16 cellular contexts compared by ENCODE assay signal in the genomic region with DNA sequence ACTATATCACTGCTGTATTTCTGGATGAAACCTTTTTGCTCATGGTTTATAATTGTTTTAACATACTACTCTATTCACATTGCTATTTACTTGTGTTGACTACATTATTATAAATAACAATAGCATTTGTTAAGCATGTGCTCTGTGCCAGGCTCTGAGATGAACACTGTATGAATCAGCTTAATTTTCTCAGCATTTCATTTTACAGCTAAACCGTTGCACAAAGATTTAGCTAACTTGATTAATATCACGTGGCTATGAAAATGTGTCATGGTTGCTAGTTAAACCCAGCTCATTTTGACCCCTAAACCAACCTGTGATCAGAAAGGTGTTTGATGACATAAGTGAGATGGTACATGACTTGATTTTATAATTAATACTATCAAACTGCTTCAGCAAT.
DNase-seq lines count a peak whose midpoint lies in the region; ATAC-seq and TF ChIP-seq lines count a peak whose summit lies in the region.
"Had no signal": no experiment of that assay in that cellular context is flagged by ENCODE, and none has a peak within 500 bp of the region (broad histone marks: within the 10 kb centered on the region; RNA-seq: fewer than 3 reads in every experiment).

No MANE protein-coding gene starts in this region.

- H3K9me3 ChIP-seq in adrenal gland (replicated peaks in 1 of 3) (no peaks in the 10 kb centered on the region), subcutaneous abdominal adipose tissue (ENCODE audit: control insufficient read depth in 5 of 5, low read length in 5 of 5) (no peaks in the 10 kb centered on the region)
- H3K9me3 ChIP-seq: gastroesophageal sphincter, neutrophil had no signal

- no peak overlapping the region for H3K4me3 Mint-ChIP-seq in activated naive CD8-positive, alpha-beta T cell treated with anti-CD3 and anti-CD28 coated beads, Interleukin-2, amount 50 U/mL, for 24 hours

- peak; percentile 60 for DNase-seq in HCEC 1CT
- DNase-seq in adrenal gland = no peak
- peak; percentile 70 for DNase-seq in fibroblast of mammary gland (ENCODE audit: low read depth)
- DNase-seq in COLO668 (lab: John Stamatoyannopoulos, UW; ENCODE audit: unreplicated experiment) = no peak
- DNase-seq in lower leg skin (ENCODE audit: low spot score in 2 of 2) = no peak
- no peak for DNase-seq in activated naive CD8-positive, alpha-beta T cell treated with anti-CD3 and anti-CD28 coated beads, Interleukin-2, amount 50 U/mL, for 24 hours
- DNase-seq: activated CD4-positive, alpha-beta T cell treated with anti-CD3 and anti-CD28 coated beads for 4 hours; activated CD8-positive, alpha-beta memory T cell treated with anti-CD3 and anti-CD28 coated beads, Interleukin-2, amount 50 U/mL, for 4 hours; activated effector memory CD4-positive, alpha-beta T cell treated with anti-CD3 and anti-CD28 coated beads, Interleukin-2, amount 50 U/mL, for 16 hours; amniotic stem cell; NCI-H446; stimulated activated CD4-positive, alpha-beta T cell treated with anti-CD3 and anti-CD28 coated beads, Interleukin-2, amount 100 ng/mL, for 24 hours had no signal

- H3K36me3 Mint-ChIP-seq in activated naive CD8-positive, alpha-beta T cell treated with anti-CD3 and anti-CD28 coated beads, Interleukin-2, amount 50 U/mL, for 24 hours (ENCODE audit: low read depth) = peaks cover 2% of the 10 kb centered on the region

- no peak overlapping the region for H3K9ac ChIP-seq in subcutaneous abdominal adipose tissue (ENCODE audit: low read length in 5 of 5)

- H3K27me3 Mint-ChIP-seq in activated naive CD8-positive, alpha-beta T cell treated with anti-CD3 and anti-CD28 coated beads, Interleukin-2, amount 50 U/mL, for 24 hours = no peaks in the 10 kb centered on the region

- TF ChIP-seq CTCF in adrenal gland (IDR thresholded peaks at IDR 0.05) (no peak), fibroblast of mammary gland (conservative IDR thresholded peaks at IDR 0.05; ENCODE audit: control insufficient read depth, insufficient read depth, low read depth, low read length) (no peak), lower leg skin (IDR thresholded peaks at IDR 0.05) (no peak)

- H3K36me3 ChIP-seq in adrenal gland (replicated peaks in 1 of 2) (no peaks in the 10 kb centered on the region), subcutaneous abdominal adipose tissue (ENCODE audit: control insufficient read depth in 5 of 5, insufficient read depth in 5 of 5, low read length in 5 of 5) (peaks cover 0 to 4% (median 0%) of the 10 kb centered on the region in 5 donors)
- H3K36me3 ChIP-seq: gastroesophageal sphincter, neutrophil had no signal

- no peaks in the 10 kb centered on the region for H3K4me1 Mint-ChIP-seq in activated naive CD8-positive, alpha-beta T cell treated with anti-CD3 and anti-CD28 coated beads, Interleukin-2, amount 50 U/mL, for 24 hours

- H3K27ac ChIP-seq in adrenal gland = peak overlapping the region in 3 of 5 donors; percentile 29 to 80 (median 31)
- peak overlapping the region; percentile 45 for H3K27ac ChIP-seq in subcutaneous abdominal adipose tissue (ENCODE audit: low read depth, low read length)
- H3K27ac ChIP-seq: neutrophil had no signal

- ATAC-seq in activated naive CD8-positive, alpha-beta T cell treated with anti-CD3 and anti-CD28 coated beads, Interleukin-2, amount 50 U/mL, for 24 hours = no peak
- no peak for ATAC-seq in HG02973 (IDR thresholded peaks at IDR 0.05; ENCODE audit: unreplicated experiment)
- ATAC-seq: gastroesophageal sphincter had no signal

- H3K4me1 ChIP-seq in adrenal gland (replicated peaks in 1 of 2) = peaks cover 10 to 26% of the 10 kb centered on the region in 2 donors
- H3K4me1 ChIP-seq in subcutaneous abdominal adipose tissue (ENCODE audit: control insufficient read depth in 5 of 5, insufficient read depth in 5 of 5, low read length in 5 of 5) = peaks cover 0 to 35% (median 10%) of the 10 kb centered on the region in 5 donors

- H3K9me3 Mint-ChIP-seq in activated naive CD8-positive, alpha-beta T cell treated with anti-CD3 and anti-CD28 coated beads, Interleukin-2, amount 50 U/mL, for 24 hours = no peaks in the 10 kb centered on the region

- no peak overlapping the region for H3K27ac Mint-ChIP-seq in activated naive CD8-positive, alpha-beta T cell treated with anti-CD3 and anti-CD28 coated beads, Interleukin-2, amount 50 U/mL, for 24 hours

- H3K27me3 ChIP-seq in adrenal gland = no peaks in the 10 kb centered on the region
- no peaks in the 10 kb centered on the region for H3K27me3 ChIP-seq in subcutaneous abdominal adipose tissue (ENCODE audit: control insufficient read depth in 5 of 5, insufficient read depth in 4 of 5, low read length in 5 of 5)
- H3K27me3 ChIP-seq: gastroesophageal sphincter, neutrophil had no signal

- 36 to 60% (median 48%) methylated on average over 2 of the region's 2 CpGs for WGBS in adrenal gland, 4 donors
- 40 to 43% methylated on average over 2 of the region's 2 CpGs for WGBS in lower leg skin, 2 donors

- H3K4me3 ChIP-seq in adrenal gland = no peak overlapping the region
- no peak overlapping the region for H3K4me3 ChIP-seq in fibroblast of mammary gland (ENCODE audit: control insufficient read depth, low read depth, low read length)
- no peak overlapping the region for H3K4me3 ChIP-seq in subcutaneous abdominal adipose tissue (ENCODE audit: low read depth in 1 of 5, low read length in 5 of 5)
- no peak overlapping the region for H3K4me3 ChIP-seq in lower leg skin (ENCODE audit: low read depth, poor library complexity, severe bottlenecking)
- H3K4me3 ChIP-seq: gastroesophageal sphincter had no signal

- intact Hi-C loops in adrenal gland (cut with DNase I) = no loop called here
- intact Hi-C loops in lower leg skin (cut with DNase I; ENCODE audit: low total_unique reads) = no loop called here

- TF ChIP-seq POLR2A in adrenal gland (IDR thresholded peaks at IDR 0.05) = no peak
- no peak for TF ChIP-seq POLR2A in lower leg skin (IDR thresholded peaks at IDR 0.05)

Comparison
In these comparisons a context has a peak if more than half of its experiments do, and no peak if none do; other contexts are left out.
1. DNase-seq: peak in HCEC 1CT (single experiment) and fibroblast of mammary gland (single experiment); none in adrenal gland (0 of 7), COLO668 (single experiment), lower leg skin (0 of 2) and activated naive CD8-positive, alpha-beta T cell treated with anti-CD3 and anti-CD28 coated beads, Interleukin-2, amount 50 U/mL, for 24 hours (single experiment).